In genomic region chr4:53313510-53313909, GRCh38 we compare ENCODE assay signal across 9 cellular contexts. TPM values are rescaled to one million over a fixed set of nuclear protein-coding genes. Genes with fewer than 3 reads are reported as not detected.
DNase-seq lines count a peak whose midpoint lies in the region; ATAC-seq and TF ChIP-seq lines count a peak whose summit lies in the region.
"Had no signal": no experiment of that assay in that cellular context is flagged by ENCODE, and none has a peak within 500 bp of the region (broad histone marks: within the 10 kb centered on the region; RNA-seq: fewer than 3 reads in every experiment).

No MANE protein-coding gene starts in this region.

- no peak overlapping the region for H3K9ac ChIP-seq in IMR-90 (ENCODE audit: low read depth, low read length)

- H3K4me1 ChIP-seq in IMR-90 (ENCODE audit: control insufficient read depth, insufficient read depth, low read length): peaks cover 2% of the 10 kb centered on the region; the same call in 1 of the 2 replicates

- dilution Hi-C loops in IMR-90 (cut with HindIII; ENCODE audit: low sequenced_read_pairs, unreplicated experiment): no loop called here

- POLR2A ChIA-PET in IMR-90 (lab: Charles Lee; ENCODE audit: unreplicated experiment): no interaction called here

- no peak overlapping the region for H3K27ac ChIP-seq in IMR-90 (ENCODE audit: insufficient read depth, low read length)

- peak; percentile 44; the same call in 1 of the 2 replicates for ATAC-seq in IMR-90 (ENCODE audit: low read depth)
- no peak for ATAC-seq in HG03159 (IDR thresholded peaks at IDR 0.05; ENCODE audit: unreplicated experiment)

- H3K4me3 ChIP-seq in IMR-90 (ENCODE audit: insufficient read depth, low read depth, low read length): no peak overlapping the region

- no peak overlapping the region for H4K91ac ChIP-seq in IMR-90 (ENCODE audit: insufficient read depth, low read depth, low read length)

- H3K14ac ChIP-seq in IMR-90 (replicated peaks; ENCODE audit: low read depth, low read length): no peak overlapping the region

- H3K9me1 ChIP-seq in IMR-90 (ENCODE audit: insufficient read depth, low read length): peaks cover 3% of the 10 kb centered on the region; the same call in 1 of the 2 replicates

- no peak overlapping the region; the same call in 1 of the 2 replicates for H4K5ac ChIP-seq in IMR-90 (ENCODE audit: low read depth, low read length)

- no TSS peak for BruUV-seq in IMR-90 (replicated peaks; lab: Mats Ljungman, UMichigan)

- no peak overlapping the region for H2BK15ac ChIP-seq in IMR-90 (ENCODE audit: low read depth, low read length)

- no peak overlapping the region for H2BK5ac ChIP-seq in IMR-90 (ENCODE audit: low read depth, low read length, poor library complexity, severe bottlenecking)

- no peak overlapping the region; the same call in 1 of the 2 replicates for H3K4ac ChIP-seq in IMR-90 (ENCODE audit: low read depth, low read length)

- WGBS in IMR-90 (ENCODE audit: extremely low coverage in 2 of 2, insufficient read length in 1 of 2), 2 experiments: no CpG with 5 or more reads among the region's 3 CpGs

- H2AK9ac ChIP-seq in IMR-90 (replicated peaks; ENCODE audit: low read depth, low read length, poor library complexity): no peak overlapping the region

- H3K27me3 ChIP-seq in IMR-90 (ENCODE audit: control insufficient read depth, insufficient read depth, low read length): no peaks in the 10 kb centered on the region

- H3K18ac ChIP-seq in IMR-90 (ENCODE audit: low read depth, low read length): no peak overlapping the region

- H4K8ac ChIP-seq in IMR-90 (ENCODE audit: low read depth in 2 of 2, low read length in 2 of 2): no peak overlapping the region

- in situ Hi-C loops in IMR-90 (cut with MboI; ENCODE audit: low sequenced_read_pairs): no loop called here

- H3K79me1 ChIP-seq in IMR-90 (ENCODE audit: low read depth in 1 of 2, low read length in 2 of 2): peaks cover 3 to 22% of the 10 kb centered on the region in 2 experiments

- H2BK20ac ChIP-seq in IMR-90 (ENCODE audit: low read depth, low read length): peak overlapping the region; percentile 21; the same call in 1 of the 2 replicates

- H2AK5ac ChIP-seq in IMR-90 (ENCODE audit: low read depth, low read length): 0 out of 2 replicates have a peak overlapping the region, but pooled peaks have one; percentile 27

- TF ChIP-seq CTCF in IMR-90 (conservative IDR thresholded peaks at IDR 0.05; ENCODE audit: low read depth, low read length): peak; percentile 36

- peaks cover 1% of the 10 kb centered on the region; the same call in 1 of the 2 replicates for H3K36me3 ChIP-seq in IMR-90 (ENCODE audit: control insufficient read depth, insufficient read depth, low read length)

- H3K9me3 ChIP-seq in IMR-90 (ENCODE audit: control insufficient read depth, insufficient read depth, low read length): no peaks in the 10 kb centered on the region

- intact Hi-C loops in IMR-90 (cut with micrococcal nuclease) (loop anchor here (10.0 kb wide), 1 partner anchor 1429 kb away; no protein-coding TSS in a partner anchor), posterior vena cava (cut with DNase I) (no loop called here)

- TF ChIP-seq POLR2A in IMR-90 (IDR thresholded peaks at IDR 0.05; ENCODE audit: low read depth, low read length): no peak

- CTCF ChIA-PET in IMR-90 (lab: Yijun Ruan, JAX): no interaction called here

- no peak overlapping the region for H2AFZ ChIP-seq in IMR-90 (replicated peaks; ENCODE audit: low read length, poor library complexity)

- H3K23ac ChIP-seq in IMR-90 (ENCODE audit: low read depth, low read length): no peak overlapping the region

- no peaks in the 10 kb centered on the region for H4K20me1 ChIP-seq in IMR-90 (ENCODE audit: insufficient read depth, low read length)

- no peak overlapping the region for H2BK120ac ChIP-seq in IMR-90 (ENCODE audit: low read depth, low read length)

- peak; percentile 65 for DNase-seq in Ammon's horn (ENCODE audit: low spot score)
- DNase-seq in IMR-90: peak; percentile 44
- DNase-seq in astrocyte of the hippocampus (ENCODE audit: low read depth, low spot score): peak; percentile 13
- peak; percentile 58 for DNase-seq in iris pigment epithelial cell (ENCODE audit: low read depth)
- no peak for DNase-seq in middle frontal gyrus (ENCODE audit: extremely low spot score, low spot score)
- no peak for DNase-seq in NOMO-1 treated with DMSO at 0.1 percent for 48 hours (lab: John Stamatoyannopoulos, UW; ENCODE audit: unreplicated experiment)
- DNase-seq in posterior vena cava (ENCODE audit: low spot score): no peak
- DNase-seq: activated T-cell treated with anti-CD3 and anti-CD28 coated beads for 4 hours had no signal

- no peak overlapping the region for H3K56ac ChIP-seq in IMR-90 (ENCODE audit: extremely low read depth, insufficient read depth, low read length)

- TF ChIP-seq RAD21 in IMR-90 (IDR thresholded peaks at IDR 0.05; ENCODE audit: low read length): peak; percentile 42; the same call in 1 of the 2 replicates

- H3K4me2 ChIP-seq in IMR-90 (ENCODE audit: low read depth, low read length): no peak overlapping the region

TF ChIP-seq in IMR-90, 13 proteins besides CTCF, POLR2A, EP300 and RAD21:
- TF ChIP-seq BHLHE40 (IDR thresholded peaks at IDR 0.05; ENCODE audit: low read depth, low read length) (no peak), SMC3 (IDR thresholded peaks at IDR 0.05; ENCODE audit: low read depth, low read length) (peak; percentile 22; the same call in 1 of the 2 replicates)

RNA-seq across cellular contexts. Expression of gene SCFD2, which starts 52.4 kb away (rescaled TPM):
- total RNA-seq in IMR-90 (2012; rRNA removed) (51.9 and 62.4 TPM in 2 replicates), posterior vena cava (10 to 100 TPM; 17.5 to 18.6 TPM)
- 18.9 and 19.8 TPM in 2 replicates for polyA plus RNA-seq in IMR-90 (2012; rRNA removed)
- 12.1 and 13.6 TPM in 2 replicates for polyA plus RNA-seq in IMR-90 (2012; cell fraction: cytosol; rRNA removed)
- polyA plus RNA-seq in IMR-90 (2012; cell fraction: nucleus; rRNA removed; ENCODE audit: low replicate concordance): 9.8 and 11.1 TPM in 2 replicates

Comparison
In these comparisons a context has a peak if more than half of its experiments do, and no peak if none do; other contexts are left out.
1. DNase-seq: peak in Ammon's horn (single experiment), IMR-90 (single experiment), astrocyte of the hippocampus (single experiment) and iris pigment epithelial cell (single experiment); none in middle frontal gyrus (single experiment), NOMO-1 treated with DMSO at 0.1 percent for 48 hours (single experiment) and posterior vena cava (single experiment).